In the genomic region with DNA sequence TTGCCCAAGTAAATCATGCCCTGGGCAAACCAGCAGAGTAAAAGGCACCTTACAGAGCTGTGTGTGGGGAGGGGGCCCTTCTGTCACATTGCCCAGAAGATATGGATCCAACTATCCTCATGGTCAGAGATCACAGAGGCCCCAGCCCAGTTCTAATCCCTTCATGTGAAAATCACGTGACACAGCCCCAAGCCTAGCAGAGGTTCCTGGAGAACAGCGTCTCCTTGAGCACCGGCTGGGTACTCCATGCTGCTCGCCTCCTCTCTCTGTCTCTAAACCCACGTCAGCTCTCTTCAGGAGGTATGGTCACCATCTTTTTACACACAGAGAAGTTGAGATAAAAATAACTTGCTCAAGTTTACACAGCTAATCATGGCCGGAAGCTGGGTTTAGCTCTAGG, we compare ENCODE assay signal across 17 cellular contexts.
DNase-seq lines count a peak whose midpoint lies in the region; ATAC-seq and TF ChIP-seq lines count a peak whose summit lies in the region.
"Had no signal": no experiment of that assay in that cellular context is flagged by ENCODE, and none has a peak within 500 bp of the region (broad histone marks: within the 10 kb centered on the region; RNA-seq: fewer than 3 reads in every experiment).

No MANE protein-coding gene starts in this region.

- H3K27ac Mint-ChIP-seq in WTC11, result no peak overlapping the region
- H3K27ac Mint-ChIP-seq in endodermal cell, result no peak overlapping the region

- H3K9ac ChIP-seq in HCT116 (ENCODE audit: low read length) (no peak overlapping the region), endodermal cell (ENCODE audit: extremely low read depth, low read length, poor library complexity, severe bottlenecking) (no peak overlapping the region)
- H3K9ac ChIP-seq: BLaER1 had no signal

- H3K27ac ChIP-seq in HCT116 (ENCODE audit: low read depth, low read length), result no peak overlapping the region
- no peak overlapping the region for H3K27ac ChIP-seq in endodermal cell (ENCODE audit: low read depth, low read length)
- no peak overlapping the region for H3K27ac ChIP-seq in SJCRH30

- POLR2A ChIA-PET in HCT116 (lab: Charles Lee) (no interaction called here), WTC11 (lab: Charles Lee) (no interaction called here)

- ATAC-seq in HCT116 (no peak), WTC11 (no peak), HG03159 (IDR thresholded peaks at IDR 0.05; ENCODE audit: unreplicated experiment) (no peak), HG02798 (IDR thresholded peaks at IDR 0.05; ENCODE audit: poor library complexity, unreplicated experiment) (no peak)
- ATAC-seq: Right ventricle myocardium inferior, SK-N-SH treated with all-trans-retinoic acid at 6 μM for 48 hours had no signal

- H3K4me1 Mint-ChIP-seq in WTC11, result peaks cover 18% of the 10 kb centered on the region
- H3K4me1 Mint-ChIP-seq in endodermal cell, result peaks cover 2% of the 10 kb centered on the region

- no peaks in the 10 kb centered on the region for H3K79me2 ChIP-seq in HCT116 (ENCODE audit: insufficient read depth, low read length)

- CTCF ChIA-PET in HCT116 (lab: Charles Lee) (no interaction called here), WTC11 (lab: Charles Lee) (interaction anchor here (1.0 to 1.5 kb wide), 4 partner anchors 181 to 376 kb away, joined by 3 to 5 read pairs (median 3); no protein-coding TSS in a partner anchor)

- TF ChIP-seq RAD21 in HCT116 (IDR thresholded peaks at IDR 0.05; ENCODE audit: low read depth), result no peak

- H3K4me3 ChIP-seq in HCT116 (replicated peaks in 1 of 2; ENCODE audit: low read depth in 1 of 2, low read length in 2 of 2) (no peak overlapping the region), endodermal cell (ENCODE audit: low read length) (no peak overlapping the region), retinal pigment epithelial cell (ENCODE audit: low read length) (no peak overlapping the region), SJCRH30 (no peak overlapping the region)
- H3K4me3 ChIP-seq: BLaER1 had no signal

- H3K9me3 Mint-ChIP-seq in WTC11 (0 out of 2 replicates have a peak, but pooled peaks cover 6% of the 10 kb centered on the region), endodermal cell (no peaks in the 10 kb centered on the region)

- RAD21 ChIA-PET in HCT116 (lab: Charles Lee; ENCODE audit: low non-redundant PET in 1 of 2, low total read pairs in 2 of 2, uncharacterized antibody in 2 of 2, unreplicated experiment in 2 of 2), result no interaction called here

- H2AFZ ChIP-seq in HCT116 (ENCODE audit: low read depth, low read length, poor library complexity, severe bottlenecking), result no peak overlapping the region

- no TSS peak for BruUV-seq in HCT116 (replicated peaks; lab: Mats Ljungman, UMichigan)

- intact Hi-C loops in HCT116 (cut with micrococcal nuclease), result no loop called here

- no peak for TF ChIP-seq POLR2A in HCT116 (IDR thresholded peaks at IDR 0.05; ENCODE audit: borderline replicate concordance, extremely low read depth, insufficient read depth, insufficient read length)

- H3K4me3 Mint-ChIP-seq in WTC11 (no peak overlapping the region), endodermal cell (no peak overlapping the region)

- peaks cover 10% of the 10 kb centered on the region; the same call in 1 of the 2 replicates for H3K27me3 ChIP-seq in HCT116 (ENCODE audit: insufficient read depth, low read length)
- H3K27me3 ChIP-seq in endodermal cell (ENCODE audit: control insufficient read depth, insufficient read depth, low read length, poor library complexity, severe bottlenecking), result no peaks in the 10 kb centered on the region
- H3K27me3 ChIP-seq in SJCRH30, result no peaks in the 10 kb centered on the region
- H3K27me3 ChIP-seq: BLaER1 had no signal

- DNase-seq in HCT116 (ENCODE audit: low read depth, low spot score) (no peak), WTC11 (ENCODE audit: low spot score) (no peak), endodermal cell (peak; percentile 64), retinal pigment epithelial cell (ENCODE audit: low read depth) (no peak), SJCRH30 (no peak), NCI-H146 treated with DMSO at 0.1 percent for 48 hours (lab: John Stamatoyannopoulos, UW; ENCODE audit: unreplicated experiment) (no peak)
- DNase-seq: DMS153, KBM-7, NCI-H1092, NCI-H187, NCI-H446, NCI-H748 treated with DMSO at 0.1 percent for 48 hours had no signal

- peak in 2 of 3 experiments; percentile 28 to 37; a peak in 3 of 6 replicates for TF ChIP-seq CTCF in HCT116 (IDR thresholded peaks at IDR 0.05 in 2 of 3, conservative IDR thresholded peaks at IDR 0.05 in 1 of 3; ENCODE audit: borderline replicate concordance in 1 of 3, insufficient read depth in 1 of 3, low read depth in 2 of 3, low read length in 2 of 3)
- no peak for TF ChIP-seq CTCF in WTC11 (IDR thresholded peaks at IDR 0.05)
- peak; percentile 59 for TF ChIP-seq CTCF in endodermal cell (conservative IDR thresholded peaks at IDR 0.05)
- peak; percentile 30 for TF ChIP-seq CTCF in retinal pigment epithelial cell (conservative IDR thresholded peaks at IDR 0.05; ENCODE audit: low read depth, low read length)

- H3K36me3 Mint-ChIP-seq in WTC11 (no peaks in the 10 kb centered on the region), endodermal cell (ENCODE audit: low read depth) (no peaks in the 10 kb centered on the region)

- no peaks in the 10 kb centered on the region for H3K9me2 ChIP-seq in HCT116 (ENCODE audit: insufficient read depth)

- H3K36me3 ChIP-seq in HCT116 (ENCODE audit: control insufficient read depth in 1 of 2, insufficient read depth in 2 of 2, low read length in 2 of 2) (no peaks in the 10 kb centered on the region), endodermal cell (ENCODE audit: control insufficient read depth, insufficient read depth, low read length) (no peaks in the 10 kb centered on the region), SJCRH30 (no peaks in the 10 kb centered on the region)
- H3K36me3 ChIP-seq: BLaER1 had no signal

- no peaks in the 10 kb centered on the region for H3K4me1 ChIP-seq in HCT116 (ENCODE audit: control insufficient read depth in 1 of 2, insufficient read depth in 2 of 2, low read length in 2 of 2)
- no peaks in the 10 kb centered on the region for H3K4me1 ChIP-seq in endodermal cell (ENCODE audit: control insufficient read depth, insufficient read depth, low read length)
- H3K4me1 ChIP-seq in SJCRH30, result peaks cover 68% of the 10 kb centered on the region

- H3K27me3 Mint-ChIP-seq in WTC11 (ENCODE audit: low read depth) (0 out of 2 replicates have a peak, but pooled peaks cover 5% of the 10 kb centered on the region), endodermal cell (ENCODE audit: insufficient read depth) (peaks cover 3% of the 10 kb centered on the region)

- H3K4me2 ChIP-seq in HCT116 (ENCODE audit: low read length), result no peak overlapping the region

- H3K9me3 ChIP-seq in HCT116 (ENCODE audit: control insufficient read depth in 1 of 2, insufficient read depth in 1 of 2, low read depth in 1 of 2, low read length in 2 of 2), result no peaks in the 10 kb centered on the region
- no peaks in the 10 kb centered on the region for H3K9me3 ChIP-seq in endodermal cell (ENCODE audit: control insufficient read depth, low read length)
- no peaks in the 10 kb centered on the region for H3K9me3 ChIP-seq in SJCRH30 (replicated peaks)
- H3K9me3 ChIP-seq: BLaER1 had no signal

- WGBS in endodermal cell (ENCODE audit: insufficient coverage in 1 of 2, insufficient read length in 1 of 2), 2 experiments, result 93 to 100% methylated on average over 3 to 6 of the region's 6 CpGs

- H4K20me1 ChIP-seq in HCT116 (ENCODE audit: insufficient read depth), result no peaks in the 10 kb centered on the region
- H4K20me1 ChIP-seq: BLaER1 had no signal

TF ChIP-seq in HCT116, 20 proteins besides CTCF, POLR2A, EP300 and RAD21 (continues in another document):
- TF ChIP-seq CBX3 (IDR thresholded peaks at IDR 0.05; ENCODE audit: low read depth), result no peak
- TF ChIP-seq ZNF274 (IDR thresholded peaks at IDR 0.05; ENCODE audit: low read depth, low read length), result no peak
- TF ChIP-seq TCF7L2 (IDR thresholded peaks at IDR 0.05; ENCODE audit: borderline replicate concordance, extremely low read depth, insufficient read depth, insufficient read length), result no peak
- TF ChIP-seq, protein P1, sequence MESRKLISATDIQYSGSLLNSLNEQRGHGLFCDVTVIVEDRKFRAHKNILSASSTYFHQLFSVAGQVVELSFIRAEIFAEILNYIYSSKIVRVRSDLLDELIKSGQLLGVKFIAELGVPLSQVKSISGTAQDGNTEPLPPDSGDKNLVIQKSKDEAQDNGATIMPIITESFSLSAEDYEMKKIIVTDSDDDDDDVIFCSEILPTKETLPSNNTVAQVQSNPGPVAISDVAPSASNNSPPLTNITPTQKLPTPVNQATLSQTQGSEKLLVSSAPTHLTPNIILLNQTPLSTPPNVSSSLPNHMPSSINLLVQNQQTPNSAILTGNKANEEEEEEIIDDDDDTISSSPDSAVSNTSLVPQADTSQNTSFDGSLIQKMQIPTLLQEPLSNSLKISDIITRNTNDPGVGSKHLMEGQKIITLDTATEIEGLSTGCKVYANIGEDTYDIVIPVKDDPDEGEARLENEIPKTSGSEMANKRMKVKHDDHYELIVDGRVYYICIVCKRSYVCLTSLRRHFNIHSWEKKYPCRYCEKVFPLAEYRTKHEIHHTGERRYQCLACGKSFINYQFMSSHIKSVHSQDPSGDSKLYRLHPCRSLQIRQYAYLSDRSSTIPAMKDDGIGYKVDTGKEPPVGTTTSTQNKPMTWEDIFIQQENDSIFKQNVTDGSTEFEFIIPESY (IDR thresholded peaks at IDR 0.05; ENCODE audit: extremely low read depth, insufficient replicate concordance, low read length), result no peak
- TF ChIP-seq SIN3A (IDR thresholded peaks at IDR 0.05; ENCODE audit: low read depth), result no peak

TF ChIP-seq in WTC11, 78 proteins besides CTCF, POLR2A, EP300 and RAD21:
- TF ChIP-seq, protein P2, sequence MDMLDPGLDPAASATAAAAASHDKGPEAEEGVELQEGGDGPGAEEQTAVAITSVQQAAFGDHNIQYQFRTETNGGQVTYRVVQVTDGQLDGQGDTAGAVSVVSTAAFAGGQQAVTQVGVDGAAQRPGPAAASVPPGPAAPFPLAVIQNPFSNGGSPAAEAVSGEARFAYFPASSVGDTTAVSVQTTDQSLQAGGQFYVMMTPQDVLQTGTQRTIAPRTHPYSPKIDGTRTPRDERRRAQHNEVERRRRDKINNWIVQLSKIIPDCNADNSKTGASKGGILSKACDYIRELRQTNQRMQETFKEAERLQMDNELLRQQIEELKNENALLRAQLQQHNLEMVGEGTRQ (CRISPR knock-in tag; IDR thresholded peaks at IDR 0.05), result peak; percentile 43
- TF ChIP-seq, protein P3, sequence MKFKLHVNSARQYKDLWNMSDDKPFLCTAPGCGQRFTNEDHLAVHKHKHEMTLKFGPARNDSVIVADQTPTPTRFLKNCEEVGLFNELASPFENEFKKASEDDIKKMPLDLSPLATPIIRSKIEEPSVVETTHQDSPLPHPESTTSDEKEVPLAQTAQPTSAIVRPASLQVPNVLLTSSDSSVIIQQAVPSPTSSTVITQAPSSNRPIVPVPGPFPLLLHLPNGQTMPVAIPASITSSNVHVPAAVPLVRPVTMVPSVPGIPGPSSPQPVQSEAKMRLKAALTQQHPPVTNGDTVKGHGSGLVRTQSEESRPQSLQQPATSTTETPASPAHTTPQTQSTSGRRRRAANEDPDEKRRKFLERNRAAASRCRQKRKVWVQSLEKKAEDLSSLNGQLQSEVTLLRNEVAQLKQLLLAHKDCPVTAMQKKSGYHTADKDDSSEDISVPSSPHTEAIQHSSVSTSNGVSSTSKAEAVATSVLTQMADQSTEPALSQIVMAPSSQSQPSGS (CRISPR knock-in tag; IDR thresholded peaks at IDR 0.05; ENCODE audit: borderline replicate concordance, low read depth), result no peak
